In the genomic region with DNA sequence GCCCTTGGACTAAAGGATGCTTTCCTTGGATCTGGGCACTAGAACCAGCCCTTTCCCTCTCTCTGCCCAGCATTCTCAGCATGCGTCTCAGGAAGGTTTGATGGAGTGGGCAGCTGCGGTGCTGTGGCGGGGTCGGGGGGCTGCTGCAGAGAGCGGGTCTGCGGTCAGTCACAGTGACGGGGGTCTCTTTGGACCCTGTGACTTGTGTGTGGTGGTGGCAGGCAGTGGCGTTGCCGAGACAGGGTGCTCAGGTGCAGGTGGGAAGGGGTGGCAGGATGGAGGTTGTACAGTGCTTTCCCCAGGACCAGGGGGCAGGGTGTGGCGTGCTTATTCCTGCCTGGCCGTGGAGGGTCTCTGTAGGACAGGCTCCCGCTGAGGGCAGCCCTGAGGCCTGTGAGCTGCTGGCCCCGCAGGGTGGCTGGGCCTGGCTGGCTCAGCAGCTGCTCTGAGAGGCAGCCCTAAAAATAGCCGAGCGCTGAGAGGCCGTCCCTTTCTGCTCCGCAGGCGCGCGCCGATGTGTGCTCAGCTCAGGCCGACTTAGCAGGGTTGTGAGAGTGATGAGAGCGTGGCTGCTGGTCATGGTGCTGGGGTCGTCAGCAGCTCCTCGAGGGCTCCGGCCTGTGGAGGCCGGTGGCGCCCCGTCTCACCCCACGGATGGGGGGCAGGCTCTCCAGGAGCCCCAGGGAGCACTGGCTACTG, we compare ENCODE assay signal across 1 cellular context.
TF ChIP-seq lines count a peak whose summit lies in the region.

No MANE protein-coding gene starts in this region.

TF ChIP-seq in SK-N-SH, 30 proteins besides CTCF, POLR2A, EP300 and RAD21 (continued from another document):
- TF ChIP-seq REST (IDR thresholded peaks at IDR 0.05; ENCODE audit: low read depth, low read length) (no peak), GABPA (IDR thresholded peaks at IDR 0.05; ENCODE audit: low read depth) (no peak), ELF1 (IDR thresholded peaks at IDR 0.05) (no peak), EZH2phosphoT487 (IDR thresholded peaks at IDR 0.05; ENCODE audit: borderline replicate concordance, low read depth) (no peak), TAF1 (IDR thresholded peaks at IDR 0.05; ENCODE audit: borderline replicate concordance, low read depth, low read length) (no peak), CHD2 (IDR thresholded peaks at IDR 0.05; ENCODE audit: low read length, partially characterized antibody) (no peak), SIN3A (IDR thresholded peaks at IDR 0.05; ENCODE audit: borderline replicate concordance, low read depth, low read length) (no peak), TEAD4 (IDR thresholded peaks at IDR 0.05; ENCODE audit: borderline replicate concordance, insufficient read depth) (no peak), SMC3 (IDR thresholded peaks at IDR 0.05; ENCODE audit: low read depth, low read length) (no peak), RCOR1 (IDR thresholded peaks at IDR 0.05; ENCODE audit: low read length) (no peak), GATA2 (CRISPR knock-in tag; IDR thresholded peaks at IDR 0.05) (no peak), USF1 (IDR thresholded peaks at IDR 0.05; ENCODE audit: borderline replicate concordance, low read depth) (no peak), FOXJ3 (CRISPR knock-in tag; IDR thresholded peaks at IDR 0.05) (no peak), NFIC (IDR thresholded peaks at IDR 0.05; ENCODE audit: borderline replicate concordance) (no peak)
